Comparison of ENCODE assay signal across 8 cellular contexts in the genomic region with DNA sequence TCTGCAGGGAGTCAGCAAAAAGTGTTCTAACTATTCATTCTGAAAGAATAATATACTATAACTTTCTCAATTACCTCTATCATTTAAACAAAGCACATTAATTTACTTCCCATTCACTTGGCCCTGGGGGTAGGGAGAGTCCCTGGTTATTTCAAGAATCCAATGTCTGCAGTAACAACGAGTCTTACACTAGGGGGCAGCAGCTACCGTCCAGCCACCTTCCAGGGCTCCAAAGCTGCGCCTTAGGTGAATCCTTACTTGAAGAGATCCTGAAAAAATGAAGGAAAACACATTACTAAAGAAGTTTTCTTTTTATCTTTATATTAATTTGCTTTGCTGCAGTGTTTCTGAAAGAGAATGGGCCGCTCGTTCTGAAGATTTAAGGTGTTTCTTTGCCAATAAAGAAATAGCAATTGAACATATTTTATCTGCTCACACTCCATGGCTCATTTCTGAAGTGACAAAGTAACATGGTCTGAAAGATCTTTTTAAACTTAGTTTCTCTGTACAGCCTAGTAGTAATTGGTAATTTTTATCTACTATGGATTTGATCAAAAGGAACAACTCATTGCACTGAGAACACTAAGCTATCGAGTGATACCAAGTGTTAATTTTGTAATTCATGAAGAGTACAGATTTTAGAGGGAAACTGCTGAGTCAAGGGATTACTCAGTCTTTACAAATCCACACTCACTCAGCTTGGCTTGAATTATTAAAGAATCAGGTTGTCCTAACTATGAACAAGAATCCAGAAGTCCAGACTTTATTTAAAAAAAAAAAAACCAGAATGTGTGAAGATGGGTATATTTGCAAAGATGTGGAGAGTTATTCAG. TPM values are rescaled to one million over a fixed set of nuclear protein-coding genes. Genes with fewer than 3 reads are reported as not detected.
A peak's percentile ranks its signal among the peaks of the same experiment; 100 is the strongest.
DNase-seq lines count a peak whose midpoint lies in the region; ATAC-seq and TF ChIP-seq lines count a peak whose summit lies in the region.

No MANE protein-coding gene starts in this region.

- no peaks in the 10 kb centered on the region for H3K27me3 ChIP-seq in lower lobe of right lung (ENCODE audit: low read depth)

- DNase-seq in SIG-M5 treated with dmso at 0.1 percent for 504 hours (lab: John Stamatoyannopoulos, UW; ENCODE audit: unreplicated experiment) (peak; percentile 75), SIG-M5 (lab: John Stamatoyannopoulos, UW) (no peak), NCI-H524 treated with DMSO at 0.1 percent for 48 hours (lab: John Stamatoyannopoulos, UW) (peak; percentile 0), dermis blood vessel endothelial cell (peak; percentile 84), lower lobe of right lung (peak; percentile 69)
- DNase-seq in activated CD4-positive, alpha-beta T cell treated with anti-CD3 and anti-CD28 coated beads for 48 hours = peak; percentile 67
- DNase-seq in stimulated activated CD8-positive, alpha-beta memory T cell treated with anti-CD3 and anti-CD28 coated beads, Interleukin-4, amount 100 ng/mL, for 24 hours (ENCODE audit: low read depth) = peak; percentile 14

- no peak overlapping the region for H3K27ac ChIP-seq in lower lobe of right lung

- H3K4me1 ChIP-seq in lower lobe of right lung = peaks cover 7% of the 10 kb centered on the region

- ATAC-seq in HG03196 (IDR thresholded peaks at IDR 0.05; ENCODE audit: unreplicated experiment) = peak; percentile 81
- peak; percentile 93 for ATAC-seq in lower lobe of right lung

- no peaks in the 10 kb centered on the region for H3K9me3 ChIP-seq in lower lobe of right lung

- no peak overlapping the region for H3K4me3 ChIP-seq in lower lobe of right lung

- peak; percentile 96 for TF ChIP-seq CTCF in lower lobe of right lung (IDR thresholded peaks at IDR 0.05)

- intact Hi-C loops in lower lobe of right lung (cut with DNase I) = no loop called here

- no peaks in the 10 kb centered on the region for H3K36me3 ChIP-seq in lower lobe of right lung

RNA-seq across cellular contexts. Expression of a gene that starts 27.6 kb away (rescaled TPM):
- total RNA-seq in dermis blood vessel endothelial cell (0.14 and 0.85 TPM in 2 replicates), lower lobe of right lung (125 TPM)

Comparison
In these comparisons a context has a peak if more than half of its experiments do, and no peak if none do; other contexts are left out.
1. RNA of a gene that starts 27.6 kb away (total RNA-seq): 125 TPM in lower lobe of right lung (single experiment); 0.14 to 0.85 TPM in dermis blood vessel endothelial cell; every median in the first group is over 10 times any median in the second.